In the genomic region with DNA sequence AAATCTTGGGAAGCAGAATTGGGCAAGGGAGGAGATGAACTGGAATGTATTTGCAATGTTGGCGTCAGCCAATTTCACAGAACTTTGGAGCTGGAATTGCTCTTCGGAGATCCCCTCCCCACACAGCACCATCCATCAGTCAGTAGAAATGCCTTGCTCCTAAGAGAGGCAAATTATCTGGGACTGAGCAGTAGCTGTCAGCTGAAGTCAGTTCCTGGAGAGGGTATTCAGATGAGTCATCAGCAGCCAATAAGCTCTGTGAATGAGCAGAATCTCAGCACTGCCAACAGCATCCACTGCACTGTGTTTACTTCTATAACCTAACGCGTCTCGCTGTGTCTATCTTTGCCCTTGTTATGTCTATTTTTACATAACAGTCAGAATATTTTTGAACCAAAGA, we compare ENCODE assay signal across 13 cellular contexts.
A peak's percentile ranks its signal among the peaks of the same experiment; 100 is the strongest.
DNase-seq lines count a peak whose midpoint lies in the region; ATAC-seq and TF ChIP-seq lines count a peak whose summit lies in the region.
"Had no signal": no experiment of that assay in that cellular context is flagged by ENCODE, and none has a peak within 500 bp of the region (broad histone marks: within the 10 kb centered on the region; RNA-seq: fewer than 3 reads in every experiment).

No MANE protein-coding gene starts in this region.

- no peak overlapping the region for H3K27ac ChIP-seq in foreskin keratinocyte
- H3K27ac ChIP-seq in brain microvascular endothelial cell: no peak overlapping the region

- CTCF ChIA-PET in HEK293T (lab: Yijun Ruan, JAX): no interaction called here

- peak; percentile 64 for DNase-seq in HEK293T (ENCODE audit: extremely low spot score)
- peak; percentile 13 for DNase-seq in NCI-H748 treated with DMSO at 0.1 percent for 48 hours (lab: John Stamatoyannopoulos, UW)
- DNase-seq in foreskin keratinocyte: peak in 1 of 2 donors; percentile 20
- DNase-seq in putamen (ENCODE audit: low spot score): peak; percentile 20
- DNase-seq in SW 1271 (lab: John Stamatoyannopoulos, UW): no peak
- no peak for DNase-seq in brain microvascular endothelial cell
- DNase-seq: activated CD4-positive, alpha-beta T cell treated with anti-CD3 and anti-CD28 coated beads, Interleukin-2, amount 50 U/mL, for 48 hours; activated naive CD8-positive, alpha-beta T cell treated with anti-CD3 and anti-CD28 coated beads for 36 hours; effector CD4-positive, alpha-beta T cell; naive thymus-derived CD8-positive, alpha-beta T cell; SIG-M5; stimulated activated CD4-positive, alpha-beta T cell treated with anti-CD3 and anti-CD28 coated beads, Interleukin-2, amount 100 ng/mL, for 24 hours had no signal

- no peak overlapping the region for H3K4me3 ChIP-seq in brain microvascular endothelial cell (ENCODE audit: low read depth, low read length)

- peak; percentile 78 for ATAC-seq in foreskin keratinocyte
- ATAC-seq in HG03442 (IDR thresholded peaks at IDR 0.05; ENCODE audit: unreplicated experiment): no peak
- ATAC-seq: naive thymus-derived CD8-positive, alpha-beta T cell had no signal

- no peaks in the 10 kb centered on the region for H3K27me3 ChIP-seq in foreskin keratinocyte
- no peaks in the 10 kb centered on the region for H3K27me3 ChIP-seq in brain microvascular endothelial cell (replicated peaks)

- in situ Hi-C loops in brain microvascular endothelial cell (cut with HindIII; ENCODE audit: low pct_ligation_motif_present, low sequenced_read_pairs): no loop called here

- no peak for TF ChIP-seq CTCF in foreskin keratinocyte (conservative IDR thresholded peaks at IDR 0.05)
- TF ChIP-seq CTCF in brain microvascular endothelial cell (IDR thresholded peaks at IDR 0.05; ENCODE audit: low read depth, low read length, missing control alignments): no peak

- H3K4me1 ChIP-seq in foreskin keratinocyte: no peaks in the 10 kb centered on the region

- H3K36me3 ChIP-seq in brain microvascular endothelial cell (replicated peaks): no peaks in the 10 kb centered on the region

- POLR2A ChIA-PET in HEK293T (lab: Yijun Ruan, JAX): interaction anchor here (0.5 kb wide), 1 partner anchor 81 kb away, joined by 3 read pairs; no protein-coding TSS in a partner anchor

TF ChIP-seq in HEK293T, 16 proteins besides CTCF, POLR2A, EP300 and RAD21:
- TF ChIP-seq, protein P1, sequence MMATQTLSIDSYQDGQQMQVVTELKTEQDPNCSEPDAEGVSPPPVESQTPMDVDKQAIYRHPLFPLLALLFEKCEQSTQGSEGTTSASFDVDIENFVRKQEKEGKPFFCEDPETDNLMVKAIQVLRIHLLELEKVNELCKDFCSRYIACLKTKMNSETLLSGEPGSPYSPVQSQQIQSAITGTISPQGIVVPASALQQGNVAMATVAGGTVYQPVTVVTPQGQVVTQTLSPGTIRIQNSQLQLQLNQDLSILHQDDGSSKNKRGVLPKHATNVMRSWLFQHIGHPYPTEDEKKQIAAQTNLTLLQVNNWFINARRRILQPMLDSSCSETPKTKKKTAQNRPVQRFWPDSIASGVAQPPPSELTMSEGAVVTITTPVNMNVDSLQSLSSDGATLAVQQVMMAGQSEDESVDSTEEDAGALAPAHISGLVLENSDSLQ (IDR thresholded peaks at IDR 0.05): peak; percentile 43
- no peak for TF ChIP-seq TARDBP (IDR thresholded peaks at IDR 0.05)
- TF ChIP-seq FOXA1 (IDR thresholded peaks at IDR 0.05): no peak

Comparison
In these comparisons a context has a peak if more than half of its experiments do, and no peak if none do; other contexts are left out.
1. DNase-seq: peak in HEK293T (single experiment), NCI-H748 treated with DMSO at 0.1 percent for 48 hours (single experiment) and putamen (single experiment); none in SW 1271 (0 of 2) and brain microvascular endothelial cell (single experiment).